In the genomic region with DNA sequence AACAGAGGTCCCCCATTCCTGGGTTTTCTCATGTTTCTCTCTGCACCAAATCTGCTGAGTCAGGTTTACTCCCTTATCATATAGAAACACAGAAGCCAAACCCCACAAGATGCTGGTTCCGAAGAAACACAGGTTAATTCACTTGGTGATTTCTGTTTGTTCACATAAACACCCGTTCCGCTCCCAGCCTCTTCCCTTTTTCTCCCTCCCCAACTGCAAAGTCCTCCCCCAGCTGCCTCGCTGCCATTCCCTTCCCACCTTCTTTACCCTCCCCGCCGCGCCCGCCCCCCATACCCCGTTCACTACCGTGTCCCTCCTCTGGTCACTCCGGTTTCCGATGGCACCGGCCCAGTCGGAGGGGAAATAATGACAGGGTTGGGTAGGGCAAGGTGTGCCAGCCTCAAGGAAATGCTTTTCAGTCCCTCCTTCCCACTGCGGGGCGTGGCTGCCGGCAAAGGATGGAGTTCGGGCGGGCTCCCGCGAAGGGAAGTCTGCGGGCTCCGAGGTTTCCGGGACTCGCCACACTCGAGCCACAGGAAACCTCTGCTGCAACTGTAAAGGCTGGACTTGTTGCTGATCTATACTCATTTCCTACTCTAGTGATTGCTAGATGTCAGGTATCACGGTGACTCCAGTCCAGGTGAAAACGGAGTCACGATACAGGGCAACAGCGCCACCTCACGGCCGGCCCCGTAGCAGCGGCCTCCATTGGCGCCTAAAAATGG, we compare ENCODE assay signal across 8 cellular contexts. TPM values are rescaled to one million over a fixed set of nuclear protein-coding genes. Genes with fewer than 3 reads are reported as not detected.
DNase-seq lines count a peak whose midpoint lies in the region; ATAC-seq and TF ChIP-seq lines count a peak whose summit lies in the region.

Gene STYK1 (minus strand): TSS at position 393 of the 725 bp plus-strand sequence. CDS start 39,434 bp downstream, outside the sequence.

- peak within 1 kb of the TSS; percentile 53 for H2AFZ ChIP-seq in Loucy (ENCODE audit: low read length)

- peaks cover 4% of the 10 kb centered on the region; the same call in 1 of the 2 replicates for H3F3A ChIP-seq in Loucy (ENCODE audit: low read depth)

- ATAC-seq in GM19467 (IDR thresholded peaks at IDR 0.05; ENCODE audit: unreplicated experiment) (peak; percentile 66), aorta (ENCODE audit: low FRiP score) (peak; percentile 66)

- H4K20me1 ChIP-seq in Loucy (ENCODE audit: insufficient read depth, low read length, poor library complexity, severe bottlenecking): no peaks in the 10 kb centered on the region

- peak within 1 kb of the TSS; percentile 77 for H3K4me2 ChIP-seq in Loucy (ENCODE audit: low read depth, low read length, poor library complexity, severe bottlenecking)

- TF ChIP-seq CTCF in BJ (IDR thresholded peaks at IDR 0.05; ENCODE audit: insufficient read depth, low read depth, low read length) (peak; percentile 97), Loucy (conservative IDR thresholded peaks at IDR 0.05; ENCODE audit: low read length) (peak; percentile 71), adrenal gland (IDR thresholded peaks at IDR 0.05) (peak; percentile 32 to 66 (median 48))

- intact Hi-C loops in adrenal gland (cut with DNase I): no loop called here
- intact Hi-C loops in aorta (cut with DNase I): no loop called here

- no peaks in the 10 kb centered on the region for H3K9me2 ChIP-seq in Loucy (replicated peaks; ENCODE audit: low read depth, low read length)

- no peaks in the 10 kb centered on the region for H3K36me3 ChIP-seq in BJ (ENCODE audit: control insufficient read depth, insufficient read depth, low read length)
- no peaks in the 10 kb centered on the region for H3K36me3 ChIP-seq in Loucy (ENCODE audit: insufficient read depth, low read length)
- H3K36me3 ChIP-seq in adrenal gland (replicated peaks in 1 of 2): no peaks in the 10 kb centered on the region
- no peaks in the 10 kb centered on the region for H3K36me3 ChIP-seq in aorta (ENCODE audit: control insufficient read depth in 1 of 2, insufficient read depth in 2 of 2, low read length in 1 of 2)

- H3K4me3 ChIP-seq in BJ (ENCODE audit: low read depth, low read length) (peak within 1 kb of the TSS; percentile 57), Loucy (ENCODE audit: low read length, poor library complexity, severe bottlenecking) (peak within 1 kb of the TSS; percentile 76), adrenal gland (peak within 1 kb of the TSS in 1 of 4 donors; percentile 38), aorta (ENCODE audit: low read length in 2 of 2) (peak within 1 kb of the TSS in 1 of 2 donors; percentile 5)

- CTCF ChIA-PET in BJ (lab: Yijun Ruan, JAX): interaction anchor here (0.8 to 1.8 kb wide), 10 partner anchors 10 to 526 kb away, joined by 3 to 7 read pairs (median 4); no protein-coding TSS in a partner anchor

- POLR2A ChIA-PET in BJ (lab: Charles Lee): no interaction called here

- H3K9ac ChIP-seq in Loucy (ENCODE audit: low read depth, low read length, poor library complexity, severe bottlenecking): peak within 1 kb of the TSS; percentile 67

- H3K4me1 ChIP-seq in Loucy (ENCODE audit: insufficient read depth, low read length, poor library complexity, severe bottlenecking) (peaks cover 32% of the 10 kb centered on the region), adrenal gland (replicated peaks in 1 of 2) (peaks cover 0 to 7% of the 10 kb centered on the region in 2 donors), aorta (ENCODE audit: control insufficient read depth in 1 of 2, insufficient read depth in 2 of 2, low read length in 2 of 2) (no peaks in the 10 kb centered on the region)

- H3K9me3 ChIP-seq in Loucy (ENCODE audit: insufficient read depth, low read depth, low read length): no peaks in the 10 kb centered on the region
- no peaks in the 10 kb centered on the region for H3K9me3 ChIP-seq in adrenal gland (replicated peaks in 1 of 3)
- H3K9me3 ChIP-seq in aorta (ENCODE audit: control insufficient read depth, low read length): peaks cover 1% of the 10 kb centered on the region

- H3K27ac ChIP-seq in adrenal gland (no peak within 1 kb of the TSS), aorta (ENCODE audit: low read depth in 1 of 2, low read length in 2 of 2) (no peak within 1 kb of the TSS)

- H3K27me3 ChIP-seq in BJ (ENCODE audit: control insufficient read depth, insufficient read depth, low read length): no peaks in the 10 kb centered on the region
- H3K27me3 ChIP-seq in Loucy (ENCODE audit: insufficient read depth, low read length, poor library complexity, severe bottlenecking): no peaks in the 10 kb centered on the region
- peaks cover 19% of the 10 kb centered on the region for H3K27me3 ChIP-seq in adrenal gland
- H3K27me3 ChIP-seq in aorta (ENCODE audit: control insufficient read depth in 1 of 2, insufficient read depth in 2 of 2, low read length in 1 of 2): peaks cover 0 to 1% of the 10 kb centered on the region in 2 donors

- 1 to 2% (median 2%) methylated on average over 24 to 35 of the region's 35 CpGs for WGBS in adrenal gland, 4 donors
- 1% methylated on average over 35 of the region's 35 CpGs for WGBS in aorta, 2 donors

- H3K79me2 ChIP-seq in Loucy (ENCODE audit: insufficient read depth, low read length): peaks cover 26% of the 10 kb centered on the region

- no peak for TF ChIP-seq POLR2A in adrenal gland (IDR thresholded peaks at IDR 0.05)

- DNase-seq in BJ (ENCODE audit: low read depth): no peak
- DNase-seq in T-helper 1 cell: peak; percentile 14 to 85 (median 47)
- DNase-seq in adrenal gland: peak; percentile 14 to 55 (median 28)
- DNase-seq in hepatic stellate cell (ENCODE audit: low spot score): peak; percentile 61
- DNase-seq in renal cortical epithelial cell (ENCODE audit: low read depth): peak; percentile 43
- peak; percentile 58 to 79 for DNase-seq in aorta

RNA-seq across cellular contexts. Expression of gene STYK1, which starts in this region (rescaled TPM):
- 0.74 and 0.92 TPM in 2 replicates for polyA plus RNA-seq in BJ (2011; rRNA removed)
- 0.57 and 2.1 TPM in 2 replicates for polyA minus RNA-seq in BJ (2011; rRNA and poly(A)+ RNA removed)
- total RNA-seq in adrenal gland: not detected
- polyA plus RNA-seq in adrenal gland: under 1 TPM; 0.08 to 0.13 (median 0.10) TPM
- total RNA-seq in renal cortical epithelial cell: 2.6 and 4.3 TPM in 2 replicates
- total RNA-seq in aorta: 1 to 10 TPM in 1 of 2 donors, under 1 TPM in 1; 0.36 to 1.2 TPM
- polyA plus RNA-seq in aorta: under 1 TPM; 0.18 to 0.38 TPM

Comparison
In these comparisons a context has a peak if more than half of its experiments do, and no peak if none do; other contexts are left out.
1. Peak in DNase-seq in adrenal gland; RNA of the gene not detected or under 1 TPM.